In genomic region chr1:162570718-162571117, GRCh38 we compare ENCODE assay signal across 29 cellular contexts. TPM values are rescaled to one million over a fixed set of nuclear protein-coding genes. Genes with fewer than 3 reads are reported as not detected.
DNase-seq lines count a peak whose midpoint lies in the region; ATAC-seq and TF ChIP-seq lines count a peak whose summit lies in the region.
"Had no signal": no experiment of that assay in that cellular context is flagged by ENCODE, and none has a peak within 500 bp of the region (broad histone marks: within the 10 kb centered on the region; RNA-seq: fewer than 3 reads in every experiment).

No MANE protein-coding gene starts in this region.

- no peak overlapping the region for H3K4me3 Mint-ChIP-seq in T-helper 17 cell
- H3K4me3 Mint-ChIP-seq: activated CD4-positive, alpha-beta T cell treated with anti-CD3 and anti-CD28 coated beads, Interleukin-2, amount 10 ng/mL, durations not matched to agents 7 days and 5 days; activated CD8-positive, alpha-beta memory T cell treated with anti-CD3 and anti-CD28 coated beads, Interleukin-2, amount 10 ng/mL, durations not matched to agents 7 days and 5 days; activated T-cell treated with anti-CD3 and anti-CD28 coated beads, Interleukin-2, amount 50 U/mL, for 72 hours; central memory CD8-positive, alpha-beta T cell; nephron; stimulated activated naive B cell treated with anti-CD40 and anti-IgM and Interleukin-4, amounts not matched to agents 10 μg/mL and 1 μg/mL and 100 μg/mL, for 72 hours; T-helper 1 cell treated with Interleukin-12 subunit alpha and Interleukin-12 subunit beta and Interleukin-4 antibody, amounts not matched to agents 30 μg/mL and 1 μg/mL, for 36 hours had no signal

- no peak overlapping the region for H3K4ac ChIP-seq in mesenchymal stem cell (ENCODE audit: low read depth in 1 of 2, low read length in 2 of 2)

- peaks cover 15% of the 10 kb centered on the region for H3K79me1 ChIP-seq in mesenchymal stem cell (replicated peaks; ENCODE audit: low read length, poor library complexity, severe bottlenecking)

- H3K4me2 ChIP-seq in mesenchymal stem cell (ENCODE audit: low read length, poor library complexity, severe bottlenecking): no peak overlapping the region

- no peak overlapping the region for H2BK120ac ChIP-seq in mesenchymal stem cell (ENCODE audit: low read depth, low read length)

- H3K23ac ChIP-seq in mesenchymal stem cell (ENCODE audit: low read length in 2 of 2): no peak overlapping the region

- no peak overlapping the region for H2AK5ac ChIP-seq in mesenchymal stem cell (ENCODE audit: low read length, severe bottlenecking)

- H3K9me3 ChIP-seq in T-helper 17 cell (ENCODE audit: control insufficient read depth, low read length, poor library complexity, severe bottlenecking) (no peaks in the 10 kb centered on the region), mesenchymal stem cell (ENCODE audit: control insufficient read depth, low read length) (no peaks in the 10 kb centered on the region)
- H3K9me3 ChIP-seq: pancreas, testis, vagina had no signal

- peak overlapping the region; percentile 47 for H3K9ac ChIP-seq in mesenchymal stem cell (ENCODE audit: low read length)

- H3K4me1 Mint-ChIP-seq in T-helper 17 cell: peaks cover 10% of the 10 kb centered on the region

- no peak overlapping the region for H3K14ac ChIP-seq in mesenchymal stem cell (ENCODE audit: low read length in 2 of 2)

- H3K4me3 ChIP-seq in mesenchymal stem cell (ENCODE audit: insufficient read depth in 1 of 2, low read depth in 1 of 2, low read length in 2 of 2): no peak overlapping the region
- H3K4me3 ChIP-seq in brain microvascular endothelial cell (ENCODE audit: low read depth, low read length): no peak overlapping the region
- H3K4me3 ChIP-seq: pancreas, testis, vagina had no signal

- H3K27ac Mint-ChIP-seq in T-helper 17 cell: peak overlapping the region; percentile 66
- H3K27ac Mint-ChIP-seq: activated CD4-positive, alpha-beta T cell treated with anti-CD3 and anti-CD28 coated beads, Interleukin-2, amount 10 ng/mL, durations not matched to agents 7 days and 5 days; activated CD8-positive, alpha-beta memory T cell treated with anti-CD3 and anti-CD28 coated beads, Interleukin-2, amount 10 ng/mL, durations not matched to agents 7 days and 5 days; activated T-cell treated with anti-CD3 and anti-CD28 coated beads, Interleukin-2, amount 50 U/mL, for 72 hours; CD4-positive, alpha-beta memory T cell; nephron; stimulated activated naive B cell treated with anti-CD40 and anti-IgM and Interleukin-4, amounts not matched to agents 10 μg/mL and 1 μg/mL and 100 μg/mL, for 72 hours; T-helper 1 cell treated with Interleukin-12 subunit alpha and Interleukin-12 subunit beta and Interleukin-4 antibody, amounts not matched to agents 30 μg/mL and 1 μg/mL, for 36 hours had no signal

- H3K27me3 ChIP-seq in mesenchymal stem cell (ENCODE audit: control insufficient read depth in 1 of 2, insufficient read depth in 1 of 2, low read length in 2 of 2): no peaks in the 10 kb centered on the region
- no peaks in the 10 kb centered on the region for H3K27me3 ChIP-seq in brain microvascular endothelial cell (replicated peaks)
- H3K27me3 ChIP-seq: pancreas, testis, vagina had no signal

- no peak overlapping the region for H2AFZ ChIP-seq in mesenchymal stem cell (ENCODE audit: low read depth, low read length)

- no peak overlapping the region for H2BK15ac ChIP-seq in mesenchymal stem cell (ENCODE audit: low read depth, poor library complexity, severe bottlenecking)

- no peaks in the 10 kb centered on the region for H3K4me1 ChIP-seq in mesenchymal stem cell (ENCODE audit: control insufficient read depth, insufficient read depth, low read depth, low read length)

- DNase-seq in HT-29 (ENCODE audit: low spot score) (peak; percentile 46), T-helper 17 cell (no peak), mesenchymal stem cell (peak; percentile 28), GM13976 (ENCODE audit: low spot score) (no peak), brain microvascular endothelial cell (no peak)
- DNase-seq: activated CD4-positive, alpha-beta T cell treated with anti-CD3 and anti-CD28 coated beads, Interleukin-2, amount 10 ng/mL, durations not matched to agents 7 days and 5 days; activated CD8-positive, alpha-beta memory T cell treated with anti-CD3 and anti-CD28 coated beads, Interleukin-2, amount 10 ng/mL, durations not matched to agents 7 days and 5 days; activated naive CD4-positive, alpha-beta T cell treated with Interleukin-2 at 50 U/mL for 16 hours; activated T-cell treated with anti-CD3 and anti-CD28 coated beads, Interleukin-2, amount 50 U/mL, for 72 hours; aorta; CD4-positive, alpha-beta memory T cell; EL; left ventricle myocardium superior; NCI-H1417 treated with DMSO at 0.1 percent for 48 hours; NCI-H446; pancreas; SHP77 treated with DMSO at 0.1 percent for 48 hours; stimulated activated CD4-positive, alpha-beta T cell treated with anti-CD3 and anti-CD28 coated beads, Interleukin-12 subunit alpha, Interleukin-12 subunit beta, amount 100 ng/mL, for 4 hours; stimulated activated CD4-positive, alpha-beta T cell treated with anti-CD3 and anti-CD28 coated beads, Interleukin-4, amount 100 ng/mL, for 24 hours; stimulated activated naive B cell treated with anti-CD40 and anti-IgM and Interleukin-4, amounts not matched to agents 10 μg/mL and 1 μg/mL and 100 μg/mL, for 72 hours; testis; WERI-Rb-1 had no signal

- no peak for TF ChIP-seq CTCF in C4-2B (conservative IDR thresholded peaks at IDR 0.05)
- no peak for TF ChIP-seq CTCF in GM13976 (IDR thresholded peaks at IDR 0.05; ENCODE audit: borderline replicate concordance, control extremely low read depth, extremely low read depth, insufficient read depth, missing control alignments)
- TF ChIP-seq CTCF in brain microvascular endothelial cell (IDR thresholded peaks at IDR 0.05; ENCODE audit: low read depth, low read length, missing control alignments): no peak

- H3K36me3 ChIP-seq in mesenchymal stem cell (ENCODE audit: control insufficient read depth in 1 of 2, insufficient read depth in 2 of 2, low read depth in 1 of 2, low read length in 2 of 2) (peaks cover 3 to 68% of the 10 kb centered on the region in 2 experiments), brain microvascular endothelial cell (replicated peaks) (peaks cover 41% of the 10 kb centered on the region)
- H3K36me3 ChIP-seq: pancreas had no signal

- H3K27me3 Mint-ChIP-seq in T-helper 17 cell: no peaks in the 10 kb centered on the region
- H3K27me3 Mint-ChIP-seq: activated CD4-positive, alpha-beta T cell treated with anti-CD3 and anti-CD28 coated beads, Interleukin-2, amount 10 ng/mL, durations not matched to agents 7 days and 5 days; activated CD8-positive, alpha-beta memory T cell treated with anti-CD3 and anti-CD28 coated beads, Interleukin-2, amount 10 ng/mL, durations not matched to agents 7 days and 5 days; CD4-positive, alpha-beta memory T cell; central memory CD8-positive, alpha-beta T cell; stimulated activated naive B cell treated with anti-CD40 and anti-IgM and Interleukin-4, amounts not matched to agents 10 μg/mL and 1 μg/mL and 100 μg/mL, for 72 hours had no signal

- no peak overlapping the region for H4K91ac ChIP-seq in mesenchymal stem cell (ENCODE audit: low read length)

- in situ Hi-C loops in GM13976 (cut with MboI; ENCODE audit: low sequenced_read_pairs, unreplicated experiment) (no loop called here), brain microvascular endothelial cell (cut with HindIII; ENCODE audit: low pct_ligation_motif_present, low sequenced_read_pairs) (no loop called here)

- no peak overlapping the region for H2BK12ac ChIP-seq in mesenchymal stem cell (ENCODE audit: low read length in 2 of 2)

- H3K36me3 Mint-ChIP-seq in T-helper 17 cell (ENCODE audit: low read depth): peaks cover 6% of the 10 kb centered on the region

- peak overlapping the region; percentile 90 for H3K27ac ChIP-seq in C4-2B
- H3K27ac ChIP-seq in mesenchymal stem cell (ENCODE audit: low read length, poor library complexity, severe bottlenecking): no peak overlapping the region
- H3K27ac ChIP-seq in brain microvascular endothelial cell: no peak overlapping the region
- H3K27ac ChIP-seq: testis, vagina, WERI-Rb-1 had no signal

- no peak for ATAC-seq in T-helper 17 cell
- no peak for ATAC-seq in GM21367 (IDR thresholded peaks at IDR 0.05; ENCODE audit: unreplicated experiment)
- ATAC-seq: activated CD8-positive, alpha-beta memory T cell treated with anti-CD3 and anti-CD28 coated beads, Interleukin-2, amount 10 ng/mL, durations not matched to agents 7 days and 5 days; activated T-cell treated with anti-CD3 and anti-CD28 coated beads, Interleukin-2, amount 50 U/mL, for 72 hours; left ventricle myocardium superior; Panc1; stimulated activated naive B cell treated with anti-CD40 and anti-IgM and Interleukin-4, amounts not matched to agents 10 μg/mL and 1 μg/mL and 100 μg/mL, for 72 hours had no signal

- no CpG with 5 or more reads among the region's 1 CpG for WGBS in mesenchymal stem cell

- H2BK5ac ChIP-seq in mesenchymal stem cell (ENCODE audit: low read depth, low read length, poor library complexity, severe bottlenecking): no peak overlapping the region

- no peak overlapping the region for H3K18ac ChIP-seq in mesenchymal stem cell (ENCODE audit: low read depth in 1 of 2, low read length in 2 of 2)

- no peak overlapping the region for H4K8ac ChIP-seq in mesenchymal stem cell (ENCODE audit: low read length)

RNA-seq across cellular contexts. Expression of gene UAP1, which starts 9.2 kb away (rescaled TPM):
- 33.4 and 44.2 TPM in 2 replicates for total RNA-seq in HT-29 (2014; rRNA removed; shearing (Covaris generic))
- total RNA-seq in T-helper 17 cell: 10 to 100 TPM; 30.8 to 31.5 TPM
- 25.5 TPM for polyA plus RNA-seq in mesenchymal stem cell (2013, experiment 1 of 2)
- polyA plus RNA-seq in mesenchymal stem cell (2013, experiment 2 of 2): 25.0 TPM

Comparison
In these comparisons a context has a peak if more than half of its experiments do, and no peak if none do; other contexts are left out.
1. DNase-seq: peak in HT-29 (single experiment) and mesenchymal stem cell (single experiment); none in T-helper 17 cell (0 of 3), GM13976 (single experiment) and brain microvascular endothelial cell (single experiment).